25 cellular contexts compared by ENCODE assay signal in the genomic region with DNA sequence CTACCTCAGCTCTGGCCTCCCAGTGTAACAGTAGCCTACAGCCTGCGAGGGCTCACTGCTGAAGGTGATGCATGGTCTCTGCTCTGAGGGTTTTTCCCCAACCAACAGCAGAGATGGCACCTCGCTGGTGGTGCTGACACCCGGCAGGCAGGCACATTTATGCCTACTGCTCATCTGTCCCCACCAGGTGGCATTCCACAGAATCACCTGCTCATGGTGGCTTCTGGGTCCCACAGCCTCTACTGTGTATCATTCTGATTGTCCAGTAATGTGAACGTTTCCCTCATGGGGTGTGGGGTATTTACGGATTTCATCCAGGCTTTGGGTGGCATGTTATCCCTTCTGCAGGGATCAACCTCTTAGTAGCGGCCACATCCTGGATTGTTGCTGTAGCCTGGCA.
"Had no signal": no experiment of that assay in that cellular context is flagged by ENCODE, and none has a peak within 500 bp of the region (broad histone marks: within the 10 kb centered on the region; RNA-seq: fewer than 3 reads in every experiment).

No MANE protein-coding gene starts in this region.

- H3K4me3 ChIP-seq: K562 had no signal

- FAIRE-seq: K562 had no signal

- H3K9me3 ChIP-seq: SK-N-SH had no signal

- H3K27ac ChIP-seq: KMS-11, RWPE1 had no signal

- DNase-seq: Kasumi-1, MV-4-11, NCI-H1048, NCI-H1105, NCI-H1417, NCI-H1436 treated with DMSO at 0.1 percent for 48 hours, NCI-H1694 treated with DMSO at 0.1 percent for 48 hours, NCI-H1930, NCI-H2081, NCI-H2171, NCI-H226, NCI-H446, NCI-H510A, NCI-H524 treated with DMSO at 0.1 percent for 48 hours, NCI-H69, NCI-H774, PC-3, SHP77, SK-N-SH, SW 1271, T-cell had no signal

- H3K9ac ChIP-seq: KMS-11, SK-N-SH had no signal

- H3K4me2 ChIP-seq: KMS-11, SK-N-SH had no signal

- ATAC-seq: K562, Panc1, PC-3, T-cell had no signal
